ENCODE assay signal across 23 cellular contexts in genomic region chr19:45763691-45764294, GRCh38. TPM values are rescaled to one million over a fixed set of nuclear protein-coding genes. Genes with fewer than 3 reads are reported as not detected.
DNase-seq lines count a peak whose midpoint lies in the region; ATAC-seq and TF ChIP-seq lines count a peak whose summit lies in the region.
"Had no signal": no experiment of that assay in that cellular context is flagged by ENCODE, and none has a peak within 500 bp of the region (broad histone marks: within the 10 kb centered on the region; RNA-seq: fewer than 3 reads in every experiment).

No MANE protein-coding gene starts in this region.

- H3K79me2 ChIP-seq in H9 (ENCODE audit: insufficient read depth, low read length) (no peaks in the 10 kb centered on the region), MM.1S (ENCODE audit: low read length) (no peaks in the 10 kb centered on the region)

- peak overlapping the region; percentile 0; the same call in 1 of the 2 replicates for H3K14ac ChIP-seq in H9 (ENCODE audit: insufficient read depth, low read length)

- H4K8ac ChIP-seq in H9 (replicated peaks; ENCODE audit: insufficient read length, low read depth, low read length), result no peak overlapping the region

- TF ChIP-seq POLR2A in sigmoid colon (IDR thresholded peaks at IDR 0.05), result no peak

- intact Hi-C loops in sigmoid colon (cut with DNase I), result no loop called here

- peaks cover 13% of the 10 kb centered on the region for H3K27me3 Mint-ChIP-seq in H9 (ENCODE audit: low read depth)
- H3K27me3 Mint-ChIP-seq: activated T-helper 17 cell treated with anti-CD3 and anti-CD28 coated beads, Interleukin-2, amount 50 U/mL, for 72 hours had no signal

- H3K9me3 ChIP-seq in H9 (ENCODE audit: control insufficient read depth, low read depth, low read length) (no peaks in the 10 kb centered on the region), sigmoid colon (no peaks in the 10 kb centered on the region), MM.1S (replicated peaks; ENCODE audit: insufficient read depth, low read length) (no peaks in the 10 kb centered on the region)
- H3K9me3 ChIP-seq: body of pancreas, HAP-1, pancreas, upper lobe of left lung had no signal

- no peak overlapping the region for H3K4me2 ChIP-seq in H9 (ENCODE audit: insufficient read depth, insufficient read length, low read length)
- no peak overlapping the region for H3K4me2 ChIP-seq in MM.1S (ENCODE audit: low read depth, low read length)

- no peak overlapping the region for H2BK20ac ChIP-seq in H9 (ENCODE audit: low read depth, low read length, poor library complexity, severe bottlenecking)

- H3K4me3 Mint-ChIP-seq in H9, result no peak overlapping the region; a peak in 1 of 5 replicates
- H3K4me3 Mint-ChIP-seq: activated CD4-positive, alpha-beta T cell treated with anti-CD3 and anti-CD28 coated beads, Interleukin-2, amount 10 ng/mL, durations not matched to agents 24 days and 14 days; activated naive CD8-positive, alpha-beta T cell treated with anti-CD3 and anti-CD28 coated beads for 36 hours; activated T-helper 17 cell treated with anti-CD3 and anti-CD28 coated beads, Interleukin-2, amount 50 U/mL, for 72 hours; endodermal cell; T-cell had no signal

- H2BK15ac ChIP-seq in H9 (ENCODE audit: low read depth, low read length), result no peak overlapping the region

- no peak overlapping the region for H2BK120ac ChIP-seq in H9 (ENCODE audit: low read depth, low read length, poor library complexity, severe bottlenecking)

- 0 out of 7 replicates have a peak, but pooled peaks cover 0 to 2% (median 0%) of the 10 kb centered on the region in 3 experiments for H3K36me3 Mint-ChIP-seq in H9 (ENCODE audit: insufficient read depth in 1 of 3, low read depth in 3 of 3)
- H3K36me3 Mint-ChIP-seq: activated naive CD8-positive, alpha-beta T cell treated with anti-CD3 and anti-CD28 coated beads for 36 hours; T-cell had no signal

- no peaks in the 10 kb centered on the region for H3F3A ChIP-seq in MM.1S (ENCODE audit: insufficient read depth, low read length)

- no CpG with 5 or more reads among the region's 27 CpGs for WGBS in H9 (ENCODE audit: extremely low coverage, insufficient read length, low lambda C conversion rate)
- WGBS in sigmoid colon, 2 donors, result 65 to 66% methylated on average over 27 of the region's 27 CpGs

- H3K4me1 ChIP-seq in H9 (ENCODE audit: insufficient read depth, low read length) (peaks cover 3% of the 10 kb centered on the region; the same call in 1 of the 2 replicates), sigmoid colon (peaks cover 3 to 47% (median 39%) of the 10 kb centered on the region in 4 donors), MM.1S (ENCODE audit: low read length) (no peaks in the 10 kb centered on the region)

- TF ChIP-seq CTCF in H9 (conservative IDR thresholded peaks at IDR 0.05) (no peak), RWPE1 (conservative IDR thresholded peaks at IDR 0.05; ENCODE audit: low read depth) (no peak), sigmoid colon (IDR thresholded peaks at IDR 0.05) (no peak), MM.1S (IDR thresholded peaks at IDR 0.05; ENCODE audit: low read length) (no peak)

- peaks cover 12% of the 10 kb centered on the region for H3K23me2 ChIP-seq in H9 (ENCODE audit: insufficient read length, low read depth, low read length, poor library complexity, severe bottlenecking)

- H3K36me3 ChIP-seq in sigmoid colon, result no peaks in the 10 kb centered on the region
- no peaks in the 10 kb centered on the region for H3K36me3 ChIP-seq in MM.1S (replicated peaks; ENCODE audit: insufficient read depth, low read length)
- H3K36me3 ChIP-seq: HAP-1, pancreas, upper lobe of left lung had no signal

- no peak for DNase-seq in H9
- DNase-seq in RWPE1 (ENCODE audit: low spot score), result no peak
- DNase-seq in islet precursor cell, result peak; percentile 50
- DNase-seq in sigmoid colon, result peak; percentile 70
- DNase-seq in globus pallidus (ENCODE audit: low spot score), result no peak
- no peak for DNase-seq in mesenteric fat pad (ENCODE audit: low spot score)
- no peak for DNase-seq in MM.1S
- DNase-seq: activated CD4-positive, alpha-beta T cell treated with anti-CD3 and anti-CD28 coated beads, Interleukin-2, amount 10 ng/mL, durations not matched to agents 24 days and 14 days; activated naive CD8-positive, alpha-beta T cell treated with anti-CD3 and anti-CD28 coated beads for 36 hours; body of pancreas; NCI-H1417; NCI-H2171 treated with DMSO at 0.1 percent for 48 hours; NCI-H69; stimulated activated naive CD4-positive, alpha-beta T cell; T-cell had no signal

- H3K9ac ChIP-seq in H9 (ENCODE audit: extremely low read depth, insufficient read length, low read length) (no peak overlapping the region), MM.1S (ENCODE audit: low read length) (no peak overlapping the region)

- H2BK12ac ChIP-seq in H9 (ENCODE audit: insufficient read length, low read depth, low read length), result no peak overlapping the region

- no peak overlapping the region for H4K5ac ChIP-seq in H9 (ENCODE audit: insufficient read length, low read depth, low read length)

- H3K4ac ChIP-seq in H9 (ENCODE audit: low read depth, low read length), result no peak overlapping the region

- H3K18ac ChIP-seq in H9 (ENCODE audit: insufficient read length, low read depth, low read length), result peak overlapping the region; percentile 61

- H3K27ac ChIP-seq in H9 (ENCODE audit: insufficient read length, low read depth, low read length) (no peak overlapping the region), RWPE1 (peak overlapping the region; percentile 98), sigmoid colon (peak overlapping the region; percentile 89 to 99 (median 98)), MM.1S (ENCODE audit: low read length) (no peak overlapping the region)
- H3K27ac ChIP-seq: body of pancreas, pancreas, skin epidermis, upper lobe of left lung had no signal

- peaks cover 8 to 35% of the 10 kb centered on the region in 2 experiments for H3K4me1 Mint-ChIP-seq in H9
- H3K4me1 Mint-ChIP-seq: activated naive CD8-positive, alpha-beta T cell treated with anti-CD3 and anti-CD28 coated beads for 36 hours; activated T-helper 17 cell treated with anti-CD3 and anti-CD28 coated beads, Interleukin-2, amount 50 U/mL, for 72 hours had no signal

- no peak overlapping the region for H3T11ph ChIP-seq in H9 (ENCODE audit: low read length)

- H4K20me1 ChIP-seq in H9 (ENCODE audit: control insufficient read depth, insufficient read depth, insufficient read length) (no peaks in the 10 kb centered on the region), MM.1S (ENCODE audit: insufficient read depth, low read length) (no peaks in the 10 kb centered on the region)

- no peaks in the 10 kb centered on the region; a peak in 1 of 5 replicates for H3K9me3 Mint-ChIP-seq in H9
- H3K9me3 Mint-ChIP-seq: activated CD4-positive, alpha-beta T cell treated with anti-CD3 and anti-CD28 coated beads, Interleukin-2, amount 10 ng/mL, durations not matched to agents 24 days and 14 days; activated naive CD8-positive, alpha-beta T cell treated with anti-CD3 and anti-CD28 coated beads for 36 hours; activated T-helper 17 cell treated with anti-CD3 and anti-CD28 coated beads, Interleukin-2, amount 50 U/mL, for 72 hours; endodermal cell; T-cell had no signal

- no peak for ATAC-seq in GM18517 (IDR thresholded peaks at IDR 0.05; ENCODE audit: unreplicated experiment)
- ATAC-seq: activated T-helper 17 cell treated with anti-CD3 and anti-CD28 coated beads, Interleukin-2, amount 50 U/mL, for 72 hours; body of pancreas; pancreas; T-cell had no signal

- H2AFZ ChIP-seq in H9 (ENCODE audit: low read length) (no peak overlapping the region), MM.1S (ENCODE audit: low read length) (no peak overlapping the region)

- H3K9me2 ChIP-seq in MM.1S (replicated peaks; ENCODE audit: insufficient read depth, low read length), result no peaks in the 10 kb centered on the region

- no peaks in the 10 kb centered on the region for H3K79me1 ChIP-seq in H9 (ENCODE audit: insufficient read depth, low read depth, low read length, poor library complexity, severe bottlenecking)

- no peak for TF ChIP-seq EP300 in sigmoid colon (IDR thresholded peaks at IDR 0.05)

- no peak overlapping the region for H3K23ac ChIP-seq in H9 (ENCODE audit: insufficient read length, low read depth, low read length)

- H3K27ac Mint-ChIP-seq in H9, result no peak overlapping the region
- H3K27ac Mint-ChIP-seq: activated CD4-positive, alpha-beta T cell treated with anti-CD3 and anti-CD28 coated beads, Interleukin-2, amount 10 ng/mL, durations not matched to agents 24 days and 14 days; activated naive CD8-positive, alpha-beta T cell treated with anti-CD3 and anti-CD28 coated beads for 36 hours; activated T-helper 17 cell treated with anti-CD3 and anti-CD28 coated beads, Interleukin-2, amount 50 U/mL, for 72 hours; endodermal cell; T-cell had no signal

- H2BK5ac ChIP-seq in H9 (ENCODE audit: insufficient read length, low read length), result no peak overlapping the region

- H3K56ac ChIP-seq in H9 (ENCODE audit: insufficient read length, low read depth, low read length), result no peak overlapping the region

- no peak overlapping the region for H2AK5ac ChIP-seq in H9 (ENCODE audit: insufficient read length, low read length)

- no peaks in the 10 kb centered on the region for H3K27me3 ChIP-seq in H9 (ENCODE audit: insufficient read depth, low read length)
- H3K27me3 ChIP-seq in sigmoid colon, result no peaks in the 10 kb centered on the region
- peaks cover 38% of the 10 kb centered on the region; the same call in 1 of the 2 replicates for H3K27me3 ChIP-seq in MM.1S (replicated peaks; ENCODE audit: insufficient read depth, low read length)
- H3K27me3 ChIP-seq: body of pancreas, pancreas had no signal

- CTCF ChIA-PET in RWPE1 (lab: Yijun Ruan, JAX), result interaction anchor here (0.6 to 1.2 kb wide), 2 partner anchors 46 to 53 kb away, joined by 3 to 4 read pairs; no protein-coding TSS in a partner anchor

- POLR2A ChIA-PET in RWPE1 (lab: Yijun Ruan, JAX; ENCODE audit: low non-redundant PET), result no interaction called here

- peak overlapping the region in 2 of 4 donors; percentile 14 to 27 for H3K4me3 ChIP-seq in sigmoid colon
- no peak overlapping the region for H3K4me3 ChIP-seq in MM.1S (ENCODE audit: low read length)
- H3K4me3 ChIP-seq: body of pancreas, HAP-1, lung, pancreas, skin epidermis, upper lobe of left lung had no signal

- H4K91ac ChIP-seq in H9 (ENCODE audit: insufficient read length, low read depth, low read length), result no peak overlapping the region

RNA-seq across cellular contexts. Expression of gene SIX5, which starts 5.3 kb away (rescaled TPM):
- total RNA-seq in H9 (2021) (41.6 and 41.7 TPM in 2 replicates), sigmoid colon (10 to 100 TPM; 16.8 to 20.7 (median 18.7) TPM), mesenteric fat pad (18.0 TPM)
- 10 to 100 TPM in 1 of 3 donors, 1 to 10 TPM in 2; 4.2 to 11.6 (median 7.8) TPM for polyA plus RNA-seq in sigmoid colon

RNA-seq across cellular contexts. Expression of gene DMPK, which starts 18.5 kb away (rescaled TPM):
- total RNA-seq in H9 (2021) (63.9 and 67.4 TPM in 2 replicates), sigmoid colon (100 to 1,000 TPM in 3 of 4 donors, 10 to 100 TPM in 1; 62.2 to 219 (median 168) TPM), mesenteric fat pad (37.5 TPM)
- polyA plus RNA-seq in sigmoid colon, result 10 to 100 TPM in 1 of 3 donors, 1 to 10 TPM in 2; 7.2 to 43.0 (median 8.8) TPM

RNA-seq across cellular contexts. Expression of gene DMWD, which starts 28.9 kb away (rescaled TPM):
- total RNA-seq in H9 (2021) (70.7 and 75.1 TPM in 2 replicates), sigmoid colon (10 to 100 TPM; 21.1 to 59.5 (median 36.8) TPM), mesenteric fat pad (57.2 TPM)
- 10 to 100 TPM; 13.2 to 30.4 (median 14.8) TPM for polyA plus RNA-seq in sigmoid colon

RNA-seq across cellular contexts. Expression of gene MEIOSIN, which starts 30.6 kb away (rescaled TPM):
- 0.07 TPM in 1 of 2 replicates, not detected in the other for total RNA-seq in H9 (2021)
- total RNA-seq in sigmoid colon, result not detected
- not detected for polyA plus RNA-seq in sigmoid colon
- not detected for total RNA-seq in mesenteric fat pad
- total RNA-seq: activated CD4-positive, alpha-beta T cell treated with anti-CD3 and anti-CD28 coated beads, Interleukin-2, amount 10 ng/mL, durations not matched to agents 24 days and 14 days; body of pancreas; endodermal cell; lung; pancreas; T-cell; upper lobe of left lung had no signal
- polyA plus RNA-seq: lung, pancreas had no signal

RNA-seq across cellular contexts. Expression of gene FBXO46, which starts 33.1 kb away (rescaled TPM):
- total RNA-seq in H9 (2021), result 43.6 and 43.9 TPM in 2 replicates
- 1 to 10 TPM; 7.1 to 9.7 (median 8.8) TPM for total RNA-seq in sigmoid colon
- polyA plus RNA-seq in sigmoid colon, result 10 to 100 TPM in 2 of 3 donors, 1 to 10 TPM in 1; 9.5 to 16.5 (median 10.8) TPM
- 12.8 TPM for total RNA-seq in mesenteric fat pad

Comparison
In these comparisons a context has a peak if more than half of its experiments do, and no peak if none do; other contexts are left out.
1. DNase-seq: peak in islet precursor cell (single experiment) and sigmoid colon (single experiment); none in H9 (single experiment), RWPE1 (single experiment), globus pallidus (single experiment), mesenteric fat pad (single experiment) and MM.1S (single experiment).
2. H3K27ac ChIP-seq: peak in RWPE1 (single experiment) and sigmoid colon (4 of 4); none in H9 (single experiment) and MM.1S (single experiment).